Comparison of ENCODE assay signal across 24 cellular contexts in the genomic region with DNA sequence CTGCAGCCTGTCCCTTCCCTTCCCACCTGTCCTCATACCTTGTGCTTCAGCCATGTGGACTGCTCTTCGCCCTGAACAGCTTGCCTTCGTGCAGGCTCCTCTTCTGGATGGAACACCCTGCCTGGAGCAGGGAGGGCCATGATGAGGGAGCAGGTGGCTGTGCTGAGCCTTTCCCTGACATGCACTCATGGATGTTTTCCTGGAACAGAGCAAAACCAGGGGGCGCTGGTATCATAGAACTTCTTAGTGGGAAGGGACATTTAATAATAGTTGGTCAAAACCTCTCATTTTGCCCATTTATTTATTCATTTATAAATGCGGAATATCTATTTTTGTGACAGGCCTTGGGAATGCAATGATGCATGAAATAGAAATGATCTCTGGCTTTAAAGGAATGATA.
DNase-seq lines count a peak whose midpoint lies in the region; ATAC-seq, FAIRE-seq and TF ChIP-seq lines count a peak whose summit lies in the region.
"Had no signal": no experiment of that assay in that cellular context is flagged by ENCODE, and none has a peak within 500 bp of the region (broad histone marks: within the 10 kb centered on the region; RNA-seq: fewer than 3 reads in every experiment).

No MANE protein-coding gene starts in this region.

- no peak for FAIRE-seq in D721Med (lab: Jason Lieb, UNC)
- no peak for FAIRE-seq in GM19239 (lab: Jason Lieb, UNC)
- FAIRE-seq: TTC549 had no signal

- no peaks in the 10 kb centered on the region for H3K27me3 ChIP-seq in GM23338 (ENCODE audit: insufficient read depth)
- H3K27me3 ChIP-seq: breast epithelium, suprapubic skin, vagina had no signal

- no peak overlapping the region for H3K27ac Mint-ChIP-seq in GM23338
- H3K27ac Mint-ChIP-seq: CD4-positive, alpha-beta memory T cell; stimulated activated memory B cell treated with anti-CD40 and anti-IgM and Interleukin-4, amounts not matched to agents 10 μg/mL and 1 μg/mL and 100 μg/mL, for 72 hours had no signal

- no peak for DNase-seq in D721Med (ENCODE audit: insufficient read length, low spot score)
- DNase-seq in GM23338 (ENCODE audit: low spot score) = peak; percentile 60
- DNase-seq in SK-MEL-5 (ENCODE audit: low read depth, low spot score) = peak; percentile 20
- DNase-seq in iPS-NIHi7 (ENCODE audit: extremely low spot score) = peak; percentile 39
- no peak for DNase-seq in SKM-1 treated with dmso at 0.1 percent for 144 hours (lab: John Stamatoyannopoulos, UW; ENCODE audit: unreplicated experiment)
- no peak for DNase-seq in cerebellar nuclear complex (lab: John Stamatoyannopoulos, UW)
- no peak for DNase-seq in GM19239 (ENCODE audit: insufficient read length, low spot score)
- DNase-seq: activated naive CD4-positive, alpha-beta T cell treated with Interleukin-2 at 50 U/mL for 16 hours; activated T-cell treated with anti-CD3 and anti-CD28 coated beads, Interleukin-2, amount 50 U/mL, for 4 hours; amniotic stem cell; CD4-positive, alpha-beta memory T cell; DMS79; GOT3; NCI-H1105 treated with DMSO at 0.1 percent for 48 hours; NCI-H774; posterior cingulate gyrus; SHP77 treated with DMSO at 0.1 percent for 48 hours; stimulated activated CD4-positive, alpha-beta T cell treated with anti-CD3 and anti-CD28 coated beads, Interleukin-1b, Interleukin-23, amount 100 ng/mL, for 48 hours; T-helper 1 cell had no signal

- H3K36me3 ChIP-seq in GM23338 (ENCODE audit: insufficient read depth) = no peaks in the 10 kb centered on the region
- H3K36me3 ChIP-seq: breast epithelium, suprapubic skin, vagina had no signal

- no peaks in the 10 kb centered on the region for H3K36me3 Mint-ChIP-seq in GM23338 (ENCODE audit: low read depth)
- H3K36me3 Mint-ChIP-seq: CD4-positive, alpha-beta memory T cell; stimulated activated memory B cell treated with anti-CD40 and anti-IgM and Interleukin-4, amounts not matched to agents 10 μg/mL and 1 μg/mL and 100 μg/mL, for 72 hours had no signal

- no peak overlapping the region; the same call in 1 of the 2 replicates for H2AFZ ChIP-seq in GM23338

- H3K4me1 ChIP-seq in GM23338 (ENCODE audit: insufficient read depth) = no peaks in the 10 kb centered on the region
- H3K4me1 ChIP-seq: breast epithelium, vagina had no signal

- TF ChIP-seq CTCF in D721Med (IDR thresholded peaks at IDR 0.05; ENCODE audit: insufficient read depth, missing control alignments) (peak; percentile 3), GM23338 (conservative IDR thresholded peaks at IDR 0.05; ENCODE audit: low read depth in 2 of 2) (peak; percentile 49 to 58)

- in situ Hi-C loops in SK-MEL-5 (cut with HindIII; ENCODE audit: low pct_unique_long_range_greater_than_20kb, low sequenced_read_pairs) = no loop called here

- no peaks in the 10 kb centered on the region for H3K9me2 ChIP-seq in GM23338 (ENCODE audit: insufficient read depth)

- H3K4me2 ChIP-seq in GM23338 = no peak overlapping the region

- no peaks in the 10 kb centered on the region for H3K4me1 Mint-ChIP-seq in GM23338
- H3K4me1 Mint-ChIP-seq: CD4-positive, alpha-beta memory T cell; stimulated activated memory B cell treated with anti-CD40 and anti-IgM and Interleukin-4, amounts not matched to agents 10 μg/mL and 1 μg/mL and 100 μg/mL, for 72 hours had no signal

- no peaks in the 10 kb centered on the region for H3F3A ChIP-seq in GM23338 (replicated peaks; ENCODE audit: low read depth)

- H3K27ac ChIP-seq in GM23338 (ENCODE audit: low read depth) = no peak overlapping the region
- H3K27ac ChIP-seq: breast epithelium, suprapubic skin, vagina had no signal

- peak; percentile 73 for ATAC-seq in GM23338
- ATAC-seq: activated T-cell treated with anti-CD3 and anti-CD28 coated beads, Interleukin-2, amount 50 U/mL, for 4 hours; stimulated activated memory B cell treated with anti-CD40 and anti-IgM and Interleukin-4, amounts not matched to agents 10 μg/mL and 1 μg/mL and 100 μg/mL, for 72 hours had no signal

- H3K79me2 ChIP-seq in GM23338 (replicated peaks; ENCODE audit: insufficient read depth) = no peaks in the 10 kb centered on the region

- H3K4me3 ChIP-seq in GM23338 = no peak overlapping the region
- H3K4me3 ChIP-seq: breast epithelium, suprapubic skin, vagina had no signal

- H4K20me1 ChIP-seq in GM23338 (replicated peaks; ENCODE audit: insufficient read depth) = no peaks in the 10 kb centered on the region

- H3K27me3 Mint-ChIP-seq in GM23338 (ENCODE audit: insufficient read depth, low read depth, poor library complexity) = peaks cover 5% of the 10 kb centered on the region

- no peaks in the 10 kb centered on the region for H3K9me3 Mint-ChIP-seq in GM23338
- H3K9me3 Mint-ChIP-seq: activated T-cell treated with anti-CD3 and anti-CD28 coated beads, Interleukin-2, amount 50 U/mL, for 4 hours; CD4-positive, alpha-beta memory T cell; stimulated activated memory B cell treated with anti-CD40 and anti-IgM and Interleukin-4, amounts not matched to agents 10 μg/mL and 1 μg/mL and 100 μg/mL, for 72 hours had no signal

- H3K4me3 Mint-ChIP-seq in GM23338 = no peak overlapping the region
- H3K4me3 Mint-ChIP-seq: activated T-cell treated with anti-CD3 and anti-CD28 coated beads, Interleukin-2, amount 50 U/mL, for 4 hours; CD4-positive, alpha-beta memory T cell; stimulated activated memory B cell treated with anti-CD40 and anti-IgM and Interleukin-4, amounts not matched to agents 10 μg/mL and 1 μg/mL and 100 μg/mL, for 72 hours had no signal

TF ChIP-seq in GM23338, 12 proteins besides CTCF, POLR2A, EP300 and RAD21 (continues in another document):
- TF ChIP-seq STAT1 (IDR thresholded peaks at IDR 0.05; ENCODE audit: unreplicated experiment) = no peak
- TF ChIP-seq, protein P1, sequence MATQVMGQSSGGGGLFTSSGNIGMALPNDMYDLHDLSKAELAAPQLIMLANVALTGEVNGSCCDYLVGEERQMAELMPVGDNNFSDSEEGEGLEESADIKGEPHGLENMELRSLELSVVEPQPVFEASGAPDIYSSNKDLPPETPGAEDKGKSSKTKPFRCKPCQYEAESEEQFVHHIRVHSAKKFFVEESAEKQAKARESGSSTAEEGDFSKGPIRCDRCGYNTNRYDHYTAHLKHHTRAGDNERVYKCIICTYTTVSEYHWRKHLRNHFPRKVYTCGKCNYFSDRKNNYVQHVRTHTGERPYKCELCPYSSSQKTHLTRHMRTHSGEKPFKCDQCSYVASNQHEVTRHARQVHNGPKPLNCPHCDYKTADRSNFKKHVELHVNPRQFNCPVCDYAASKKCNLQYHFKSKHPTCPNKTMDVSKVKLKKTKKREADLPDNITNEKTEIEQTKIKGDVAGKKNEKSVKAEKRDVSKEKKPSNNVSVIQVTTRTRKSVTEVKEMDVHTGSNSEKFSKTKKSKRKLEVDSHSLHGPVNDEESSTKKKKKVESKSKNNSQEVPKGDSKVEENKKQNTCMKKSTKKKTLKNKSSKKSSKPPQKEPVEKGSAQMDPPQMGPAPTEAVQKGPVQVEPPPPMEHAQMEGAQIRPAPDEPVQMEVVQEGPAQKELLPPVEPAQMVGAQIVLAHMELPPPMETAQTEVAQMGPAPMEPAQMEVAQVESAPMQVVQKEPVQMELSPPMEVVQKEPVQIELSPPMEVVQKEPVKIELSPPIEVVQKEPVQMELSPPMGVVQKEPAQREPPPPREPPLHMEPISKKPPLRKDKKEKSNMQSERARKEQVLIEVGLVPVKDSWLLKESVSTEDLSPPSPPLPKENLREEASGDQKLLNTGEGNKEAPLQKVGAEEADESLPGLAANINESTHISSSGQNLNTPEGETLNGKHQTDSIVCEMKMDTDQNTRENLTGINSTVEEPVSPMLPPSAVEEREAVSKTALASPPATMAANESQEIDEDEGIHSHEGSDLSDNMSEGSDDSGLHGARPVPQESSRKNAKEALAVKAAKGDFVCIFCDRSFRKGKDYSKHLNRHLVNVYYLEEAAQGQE (IDR thresholded peaks at IDR 0.05; ENCODE audit: unreplicated experiment) = no peak
- TF ChIP-seq ZNF331 (CRISPR knock-in tag; IDR thresholded peaks at IDR 0.05; ENCODE audit: low read depth) = peak; percentile 20; the same call in 1 of the 2 replicates

Comparison
In these comparisons a context has a peak if more than half of its experiments do, and no peak if none do; other contexts are left out.
1. DNase-seq: peak in GM23338 (single experiment), SK-MEL-5 (single experiment) and iPS-NIHi7 (single experiment); none in D721Med (single experiment), SKM-1 treated with dmso at 0.1 percent for 144 hours (single experiment), cerebellar nuclear complex (0 of 2) and GM19239 (single experiment).